10 cellular contexts compared by ENCODE assay signal in the genomic region with DNA sequence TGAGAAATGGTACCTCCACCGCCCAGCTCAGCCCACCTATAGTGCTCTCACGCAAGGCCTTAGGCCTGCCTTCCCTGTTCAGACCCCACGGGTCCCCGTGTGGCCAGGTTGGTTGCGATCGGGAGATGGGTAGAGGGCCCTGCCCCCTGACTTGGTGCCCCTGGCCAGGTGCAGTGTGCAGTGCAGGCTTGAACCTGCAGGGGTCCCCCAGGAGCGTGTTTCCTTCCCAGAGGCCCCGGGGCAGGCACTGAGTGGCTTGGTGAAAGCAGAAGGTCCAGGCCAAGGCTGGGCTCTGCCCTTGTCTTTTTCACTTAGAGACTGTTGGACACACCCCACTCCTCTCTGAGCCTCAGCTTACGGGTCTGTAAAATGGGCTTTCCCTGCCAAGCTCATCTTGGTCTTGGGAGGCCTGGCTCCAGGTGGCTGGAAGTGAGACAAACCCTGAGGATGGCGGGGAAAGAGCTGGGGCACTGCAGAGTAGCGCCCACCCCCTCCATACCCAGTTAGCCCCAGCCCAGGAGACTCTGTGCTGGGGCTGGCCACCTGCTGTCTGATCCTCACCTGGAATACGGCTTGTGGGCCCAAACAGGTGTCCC. TPM values are rescaled to one million over a fixed set of nuclear protein-coding genes. Genes with fewer than 3 reads are reported as not detected.
DNase-seq lines count a peak whose midpoint lies in the region; ATAC-seq and TF ChIP-seq lines count a peak whose summit lies in the region.
"Had no signal": no experiment of that assay in that cellular context is flagged by ENCODE, and none has a peak within 500 bp of the region (broad histone marks: within the 10 kb centered on the region; RNA-seq: fewer than 3 reads in every experiment).

No MANE protein-coding gene starts in this region.

- H3K27me3 ChIP-seq in HCT116 (ENCODE audit: insufficient read depth, low read length) (no peaks in the 10 kb centered on the region), psoas muscle (ENCODE audit: insufficient read depth in 3 of 3, low read length in 2 of 3) (peaks cover 0 to 46% (median 19%) of the 10 kb centered on the region in 3 donors), hepatocyte (no peaks in the 10 kb centered on the region)

- no peak overlapping the region for H3K4me3 Mint-ChIP-seq in activated CD4-positive, alpha-beta memory T cell treated with anti-CD3 and anti-CD28 coated beads for 36 hours
- H3K4me3 Mint-ChIP-seq: brain had no signal

- intact Hi-C loops in HCT116 (cut with micrococcal nuclease) (no loop called here), psoas muscle (cut with DNase I) (no loop called here)
- intact Hi-C loops in activated CD4-positive, alpha-beta memory T cell treated with anti-CD3 and anti-CD28 coated beads for 36 hours (cut with micrococcal nuclease) = no loop called here

- no peak for TF ChIP-seq RAD21 in HCT116 (IDR thresholded peaks at IDR 0.05; ENCODE audit: low read depth)

- H3K79me2 ChIP-seq in HCT116 (ENCODE audit: insufficient read depth, low read length) (no peaks in the 10 kb centered on the region), hepatocyte (no peaks in the 10 kb centered on the region)

- H3K27ac ChIP-seq in HCT116 (ENCODE audit: low read depth, low read length) (no peak overlapping the region), psoas muscle (no peak overlapping the region), hepatocyte (no peak overlapping the region), RWPE1 (no peak overlapping the region)

- no peaks in the 10 kb centered on the region for H3K27me3 Mint-ChIP-seq in activated CD4-positive, alpha-beta memory T cell treated with anti-CD3 and anti-CD28 coated beads for 36 hours
- H3K27me3 Mint-ChIP-seq: brain had no signal

- H4K20me1 ChIP-seq in HCT116 (ENCODE audit: insufficient read depth) = no peaks in the 10 kb centered on the region
- no peaks in the 10 kb centered on the region for H4K20me1 ChIP-seq in hepatocyte (ENCODE audit: insufficient read depth, poor library complexity, severe bottlenecking)

- 77 to 88% (median 86%) methylated on average over 12 of the region's 12 CpGs for WGBS in psoas muscle, 3 donors
- WGBS in hepatocyte (ENCODE audit: low lambda C conversion rate, missing lambda C conversion rate) = 62% methylated on average over 12 of the region's 12 CpGs

- peaks cover 2% of the 10 kb centered on the region for H3K4me1 Mint-ChIP-seq in activated CD4-positive, alpha-beta memory T cell treated with anti-CD3 and anti-CD28 coated beads for 36 hours (ENCODE audit: low read depth)

- H3K9me3 ChIP-seq in HCT116 (ENCODE audit: control insufficient read depth in 1 of 2, insufficient read depth in 1 of 2, low read depth in 1 of 2, low read length in 2 of 2) (no peaks in the 10 kb centered on the region), psoas muscle (no peaks in the 10 kb centered on the region), hepatocyte (ENCODE audit: low read depth) (no peaks in the 10 kb centered on the region)

- CTCF ChIA-PET in HCT116 (lab: Charles Lee) = interaction anchor here (1.1 kb wide), 1 partner anchor 13 kb away, joined by 3 read pairs; a partner anchor contains a TSS
- CTCF ChIA-PET in activated CD4-positive, alpha-beta memory T cell treated with anti-CD3 and anti-CD28 coated beads for 36 hours (lab: Charles Lee) = interaction anchor here (1.0 to 1.7 kb wide), 4 partner anchors 8 to 22 kb away, joined by 3 to 8 read pairs (median 5); a partner anchor contains a TSS
- CTCF ChIA-PET in RWPE1 (lab: Yijun Ruan, JAX) = interaction anchor here (0.5 kb wide), 1 partner anchor 551 kb away, joined by 3 read pairs; no protein-coding TSS in a partner anchor

- H3K27ac Mint-ChIP-seq in activated CD4-positive, alpha-beta memory T cell treated with anti-CD3 and anti-CD28 coated beads for 36 hours = no peak overlapping the region

- H3K36me3 Mint-ChIP-seq in activated CD4-positive, alpha-beta memory T cell treated with anti-CD3 and anti-CD28 coated beads for 36 hours = no peaks in the 10 kb centered on the region
- H3K36me3 Mint-ChIP-seq: brain had no signal

- DNase-seq in AG09319 (ENCODE audit: extremely low read depth, low read depth) (no peak), HCT116 (ENCODE audit: low read depth, low spot score) (no peak), iPS-NIHi7 (ENCODE audit: extremely low spot score) (peak; percentile 52), amniotic stem cell (lab: John Stamatoyannopoulos, UW) (no peak), psoas muscle (no peak), hepatocyte (ENCODE audit: low spot score) (no peak), RWPE1 (ENCODE audit: low spot score) (no peak)
- DNase-seq in activated CD4-positive, alpha-beta memory T cell treated with anti-CD3 and anti-CD28 coated beads for 36 hours = peak; percentile 55

- RAD21 ChIA-PET in HCT116 (lab: Charles Lee; ENCODE audit: low non-redundant PET in 1 of 2, low total read pairs in 2 of 2, uncharacterized antibody in 2 of 2, unreplicated experiment in 2 of 2) = no interaction called here

- H3K4me2 ChIP-seq in HCT116 (ENCODE audit: low read length) = no peak overlapping the region
- H3K4me2 ChIP-seq in hepatocyte = no peak overlapping the region

- no peak overlapping the region for H3K9ac ChIP-seq in HCT116 (ENCODE audit: low read length)

- no peak overlapping the region for H3K4me3 ChIP-seq in HCT116 (replicated peaks in 1 of 2; ENCODE audit: low read depth in 1 of 2, low read length in 2 of 2)
- no peak overlapping the region for H3K4me3 ChIP-seq in psoas muscle
- no peak overlapping the region for H3K4me3 ChIP-seq in hepatocyte

- H3K4me1 ChIP-seq in HCT116 (ENCODE audit: control insufficient read depth in 1 of 2, insufficient read depth in 2 of 2, low read length in 2 of 2) (peaks cover 8 to 21% of the 10 kb centered on the region in 2 experiments; a peak in 3 of 4 replicates), psoas muscle (no peaks in the 10 kb centered on the region), hepatocyte (ENCODE audit: insufficient read depth) (peaks cover 27% of the 10 kb centered on the region)

- H3K9me3 Mint-ChIP-seq in activated CD4-positive, alpha-beta memory T cell treated with anti-CD3 and anti-CD28 coated beads for 36 hours = no peaks in the 10 kb centered on the region
- H3K9me3 Mint-ChIP-seq: brain had no signal

- no peaks in the 10 kb centered on the region for H3K36me3 ChIP-seq in HCT116 (ENCODE audit: control insufficient read depth in 1 of 2, insufficient read depth in 2 of 2, low read length in 2 of 2)
- no peaks in the 10 kb centered on the region for H3K36me3 ChIP-seq in psoas muscle (ENCODE audit: insufficient read depth in 1 of 2, low read depth in 1 of 2)
- H3K36me3 ChIP-seq in hepatocyte (replicated peaks; ENCODE audit: insufficient read depth, low read depth) = no peaks in the 10 kb centered on the region

- TF ChIP-seq CTCF in AG09319 (IDR thresholded peaks at IDR 0.05; ENCODE audit: low read depth, low read length) = peak; percentile 9
- TF ChIP-seq CTCF in HCT116 (IDR thresholded peaks at IDR 0.05 in 2 of 3, conservative IDR thresholded peaks at IDR 0.05 in 1 of 3; ENCODE audit: borderline replicate concordance in 1 of 3, insufficient read depth in 1 of 3, low read depth in 2 of 3, low read length in 2 of 3) = peak in 2 of 3 experiments; percentile 55 to 58; a peak in 4 of 6 replicates
- no peak for TF ChIP-seq CTCF in psoas muscle (IDR thresholded peaks at IDR 0.05)
- TF ChIP-seq CTCF in hepatocyte (IDR thresholded peaks at IDR 0.05; ENCODE audit: poor library complexity) = no peak
- TF ChIP-seq CTCF in RWPE1 (conservative IDR thresholded peaks at IDR 0.05; ENCODE audit: low read depth) = no peak; the same call in 1 of the 2 replicates

- no TSS peak for BruUV-seq in HCT116 (replicated peaks; lab: Mats Ljungman, UMichigan)

- peak; percentile 81 for ATAC-seq in HCT116
- no peak for ATAC-seq in psoas muscle

- H3K9me2 ChIP-seq in HCT116 (ENCODE audit: insufficient read depth) (no peaks in the 10 kb centered on the region), hepatocyte (replicated peaks; ENCODE audit: insufficient read depth) (no peaks in the 10 kb centered on the region)

- no peak for TF ChIP-seq POLR2A in HCT116 (IDR thresholded peaks at IDR 0.05; ENCODE audit: borderline replicate concordance, extremely low read depth, insufficient read depth, insufficient read length)

- no peak overlapping the region for H2AFZ ChIP-seq in HCT116 (ENCODE audit: low read depth, low read length, poor library complexity, severe bottlenecking)
- H2AFZ ChIP-seq in hepatocyte = no peak overlapping the region

- POLR2A ChIA-PET in HCT116 (lab: Charles Lee) = no interaction called here
- POLR2A ChIA-PET in activated CD4-positive, alpha-beta memory T cell treated with anti-CD3 and anti-CD28 coated beads for 36 hours (lab: Charles Lee) = no interaction called here
- POLR2A ChIA-PET in RWPE1 (lab: Yijun Ruan, JAX; ENCODE audit: low non-redundant PET) = no interaction called here

TF ChIP-seq in HCT116, 20 proteins besides CTCF, POLR2A, EP300 and RAD21 (continues in another document):
- TF ChIP-seq JUND (IDR thresholded peaks at IDR 0.05) (no peak), YY1 (IDR thresholded peaks at IDR 0.05; ENCODE audit: extremely low read depth, insufficient replicate concordance, low read depth, low read length) (no peak)

RNA-seq across cellular contexts. Expression of a gene that starts 9.3 kb away (rescaled TPM):
- total RNA-seq in HCT116 (2021; ENCODE audit: unreplicated experiment) (not detected), psoas muscle (under 1 TPM; 0.18 to 0.77 (median 0.45) TPM), hepatocyte (not detected in 2 replicates)
- polyA plus RNA-seq in HCT116 (2012) = not detected in 2 replicates
- under 1 TPM in 1 of 2 experiments, not detected in 1; 0.17 TPM for total RNA-seq in activated CD4-positive, alpha-beta memory T cell treated with anti-CD3 and anti-CD28 coated beads for 36 hours
- polyA plus RNA-seq in psoas muscle (under 1 TPM in 2 of 3 donors, not detected in 1; 0.13 to 0.14 TPM), hepatocyte (1.0 TPM in 2 replicates)
- total RNA-seq: renal cortical epithelial cell had no signal

RNA-seq across cellular contexts. Expression of a gene that starts 13.0 kb away (rescaled TPM):
- total RNA-seq in HCT116 (2021; ENCODE audit: unreplicated experiment) (38.5 TPM), psoas muscle (10 to 100 TPM; 29.0 to 45.1 (median 35.3) TPM), hepatocyte (18.5 and 20.4 TPM in 2 replicates)
- 21.0 and 25.6 TPM in 2 replicates for polyA plus RNA-seq in HCT116 (2012)
- 10 to 100 TPM; 42.6 to 45.1 TPM for total RNA-seq in activated CD4-positive, alpha-beta memory T cell treated with anti-CD3 and anti-CD28 coated beads for 36 hours
- polyA plus RNA-seq in psoas muscle (10 to 100 TPM; 30.3 to 32.4 (median 31.9) TPM), hepatocyte (21.3 and 21.5 TPM in 2 replicates)

RNA-seq across cellular contexts. Expression of a gene that starts 16.8 kb away (rescaled TPM):
- 0.66 TPM for total RNA-seq in HCT116 (2021; ENCODE audit: unreplicated experiment)
- 0.20 TPM in 1 of 2 replicates, not detected in the other for polyA plus RNA-seq in HCT116 (2012)
- 100 to 1,000 TPM; 145 to 152 TPM for total RNA-seq in activated CD4-positive, alpha-beta memory T cell treated with anti-CD3 and anti-CD28 coated beads for 36 hours
- total RNA-seq in psoas muscle = 10 to 100 TPM in 2 of 4 donors, 1 to 10 TPM in 2; 6.2 to 10.6 (median 8.9) TPM
- 10 to 100 TPM in 1 of 3 donors, 1 to 10 TPM in 2; 6.6 to 10.8 (median 8.2) TPM for polyA plus RNA-seq in psoas muscle
- total RNA-seq in hepatocyte = 2.7 and 6.1 TPM in 2 replicates
- polyA plus RNA-seq in hepatocyte = 5.3 and 5.4 TPM in 2 replicates

RNA-seq across cellular contexts. Expression of a gene that starts 47.2 kb away (rescaled TPM):
- total RNA-seq in HCT116 (2021; ENCODE audit: unreplicated experiment) (32.2 TPM), psoas muscle (1 to 10 TPM in 3 of 4 donors, under 1 TPM in 1; 0.97 to 3.9 (median 3.1) TPM), hepatocyte (21.4 and 36.7 TPM in 2 replicates)
- polyA plus RNA-seq in HCT116 (2012) = 17.5 and 17.8 TPM in 2 replicates
- 10 to 100 TPM; 28.2 to 34.6 TPM for total RNA-seq in activated CD4-positive, alpha-beta memory T cell treated with anti-CD3 and anti-CD28 coated beads for 36 hours
- polyA plus RNA-seq in psoas muscle (1 to 10 TPM; 1.8 to 3.0 (median 2.6) TPM), hepatocyte (39.6 and 41.4 TPM in 2 replicates)

Comparison
In these comparisons a context has a peak if more than half of its experiments do, and no peak if none do; other contexts are left out.
1. DNase-seq: peak in activated CD4-positive, alpha-beta memory T cell treated with anti-CD3 and anti-CD28 coated beads for 36 hours (single experiment) and iPS-NIHi7 (single experiment); none in AG09319 (single experiment), HCT116 (single experiment), amniotic stem cell (single experiment), psoas muscle (0 of 2), hepatocyte (single experiment) and RWPE1 (single experiment).
2. CTCF ChIP-seq: peak in AG09319 (single experiment) and HCT116 (2 of 3); none in psoas muscle (single experiment), hepatocyte (single experiment) and RWPE1 (single experiment).
3. RNA of a gene that starts 16.8 kb away (total RNA-seq): 145 to 152 TPM in activated CD4-positive, alpha-beta memory T cell treated with anti-CD3 and anti-CD28 coated beads for 36 hours; 6.2 to 10.6 TPM in psoas muscle, 2.7 to 6.1 TPM in hepatocyte and 0.66 TPM in HCT116 (single experiment); every median in the first group is over 10 times any median in the second.